In the genomic region with DNA sequence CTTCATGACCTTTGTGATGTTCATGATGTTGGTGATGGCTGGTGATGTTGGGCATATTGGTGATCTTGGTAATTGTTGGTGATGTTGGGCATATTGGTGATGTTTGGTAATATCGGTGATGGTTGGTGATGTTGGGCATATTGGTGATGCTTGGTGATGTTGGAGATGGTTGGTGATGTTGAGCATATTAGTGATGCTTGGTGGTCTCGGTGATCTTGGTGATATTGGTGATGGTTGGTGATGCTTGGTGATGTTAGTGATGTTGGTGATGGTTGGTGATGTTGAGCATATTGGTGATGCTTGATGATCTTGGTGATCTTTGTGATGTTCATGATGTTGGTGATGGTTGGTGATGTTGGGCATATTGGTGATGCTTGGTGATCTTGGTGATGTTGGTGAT, we compare ENCODE assay signal across 24 cellular contexts.
A peak's percentile ranks its signal among the peaks of the same experiment; 100 is the strongest.
DNase-seq lines count a peak whose midpoint lies in the region; FAIRE-seq and TF ChIP-seq lines count a peak whose summit lies in the region.
"Had no signal": no experiment of that assay in that cellular context is flagged by ENCODE, and none has a peak within 500 bp of the region (broad histone marks: within the 10 kb centered on the region; RNA-seq: fewer than 3 reads in every experiment).

No MANE protein-coding gene starts in this region.

- DNase-seq in GM12891 (ENCODE audit: insufficient read length, low spot score), result no peak
- DNase-seq in HTR-8/SVneo (ENCODE audit: insufficient read length, low spot score), result no peak
- DNase-seq in bronchial epithelial cell (ENCODE audit: low read depth), result no peak
- DNase-seq in urothelium cell line (ENCODE audit: low spot score), result no peak
- DNase-seq in Calu3, result no peak
- DNase-seq in NCI-H2171 treated with DMSO at 0.1 percent for 48 hours (lab: John Stamatoyannopoulos, UW), result no peak
- DNase-seq in kidney glomerular epithelial cell (lab: John Stamatoyannopoulos, UW), result no peak
- DNase-seq: 8988T; ACHN; AML-193; BE2C; CD4-positive, alpha-beta T cell; CD8-positive, alpha-beta memory T cell; DMS53; DMS79 treated with DMSO at 0.1 percent for 48 hours; GF-D8; GM23248; H7; HCEC 1CT had no signal

- H3K27me3 ChIP-seq in bronchial epithelial cell (ENCODE audit: control insufficient read depth, insufficient read depth, low read length), result no peaks in the 10 kb centered on the region
- H3K27me3 ChIP-seq: BE2C; BLaER1 treated with 17β-estradiol and CSF1 and Interleukin-3, amounts not matched to agents 10 nM and 100 nM had no signal

- no peak overlapping the region for H3K27ac Mint-ChIP-seq in Calu3 (ENCODE audit: unreplicated experiment)
- H3K27ac Mint-ChIP-seq: CD14-positive monocyte; CD4-positive, alpha-beta T cell; CD8-positive, alpha-beta memory T cell had no signal

- TF ChIP-seq POLR2A in GM12891 (IDR thresholded peaks at IDR 0.05; ENCODE audit: low read depth, low read length), result no peak

- H3K36me3 Mint-ChIP-seq in Calu3 (ENCODE audit: insufficient read depth, unreplicated experiment), result no peaks in the 10 kb centered on the region
- H3K36me3 Mint-ChIP-seq: CD14-positive monocyte; CD8-positive, alpha-beta memory T cell had no signal

- H3K9me3 Mint-ChIP-seq in Calu3 (ENCODE audit: low read depth, unreplicated experiment), result peaks cover 7% of the 10 kb centered on the region
- H3K9me3 Mint-ChIP-seq: CD4-positive, alpha-beta T cell had no signal

- intact Hi-C loops in Calu3 (cut with micrococcal nuclease; ENCODE audit: unreplicated experiment), result no loop called here

- no peaks in the 10 kb centered on the region for H3K36me3 ChIP-seq in bronchial epithelial cell (ENCODE audit: control insufficient read depth, insufficient read depth, low read length)
- H3K36me3 ChIP-seq: BE2C; BLaER1 treated with 17β-estradiol and CSF1 and Interleukin-3, amounts not matched to agents 10 nM and 100 nM had no signal

- H3K4me3 ChIP-seq in bronchial epithelial cell (ENCODE audit: low read depth, low read length), result no peak overlapping the region
- H3K4me3 ChIP-seq: A549; BLaER1 treated with 17β-estradiol and CSF1 and Interleukin-3, amounts not matched to agents 10 nM and 100 nM; GM23248 had no signal

- TF ChIP-seq CTCF in bronchial epithelial cell (IDR thresholded peaks at IDR 0.05; ENCODE audit: insufficient read depth, low read length, severe bottlenecking) (no peak), Calu3 (IDR thresholded peaks at IDR 0.05; ENCODE audit: unreplicated experiment) (no peak)

- H3K27me3 Mint-ChIP-seq in Calu3 (ENCODE audit: unreplicated experiment), result no peaks in the 10 kb centered on the region
- H3K27me3 Mint-ChIP-seq: CD4-positive, alpha-beta T cell; CD8-positive, alpha-beta memory T cell had no signal

- no peaks in the 10 kb centered on the region for H3K4me1 Mint-ChIP-seq in Calu3 (ENCODE audit: low read depth, unreplicated experiment)
- H3K4me1 Mint-ChIP-seq: CD14-positive monocyte; CD8-positive, alpha-beta memory T cell had no signal

- CTCF ChIA-PET in Calu3 (lab: Charles Lee), result interaction anchor here (0.6 kb wide), 1 partner anchor 108 kb away, joined by 3 read pairs; no protein-coding TSS in a partner anchor

- no TSS peak for BruUV-seq in Calu3 (replicated peaks; lab: Mats Ljungman, UMichigan)

- FAIRE-seq in GM12891 (lab: Jason Lieb, UNC) (peak; percentile 20), HTR-8/SVneo (lab: Jason Lieb, UNC) (peak; percentile 87), bronchial epithelial cell (lab: Jason Lieb, UNC) (peak; percentile 95), urothelium cell line (lab: Jason Lieb, UNC) (peak; percentile 96)
- FAIRE-seq: A549, GM19239, H1 had no signal

- H3K4me3 Mint-ChIP-seq in Calu3 (ENCODE audit: low read depth, unreplicated experiment), result no peak overlapping the region
- H3K4me3 Mint-ChIP-seq: CD14-positive monocyte; CD4-positive, alpha-beta T cell; CD8-positive, alpha-beta memory T cell had no signal

TF ChIP-seq in GM12891, 5 proteins besides CTCF, POLR2A, EP300 and RAD21:
- TF ChIP-seq PAX5 (IDR thresholded peaks at IDR 0.05; ENCODE audit: insufficient read depth, low read length, severe bottlenecking), result no peak
- TF ChIP-seq SPI1 (IDR thresholded peaks at IDR 0.05; ENCODE audit: low read depth, low read length), result no peak
- TF ChIP-seq TAF1 (IDR thresholded peaks at IDR 0.05; ENCODE audit: low read depth, low read length), result no peak
- TF ChIP-seq POU2F2 (IDR thresholded peaks at IDR 0.05; ENCODE audit: low read depth, low read length), result no peak
- no peak for TF ChIP-seq POLR2AphosphoS5 (IDR thresholded peaks at IDR 0.05; ENCODE audit: low read depth, low read length)
